Comparison of ENCODE assay signal across 1 cellular context in genomic region chr19:43504426-43505185, GRCh38.
TF ChIP-seq lines count a peak whose summit lies in the region.

Gene PHLDB3 (minus strand): TSS chr19:43504746. CDS start chr19:43504118, 628 bp downstream.

TF ChIP-seq in liver, 16 proteins besides CTCF, POLR2A, EP300 and RAD21 (continued from another document):
- TF ChIP-seq ZBTB33 (IDR thresholded peaks at IDR 0.05) (no peak), MAX (IDR thresholded peaks at IDR 0.05) (no peak)
